ENCODE assay signal across 8 cellular contexts in genomic region chr12:53006810-53007742, GRCh38. TPM values are rescaled to one million over a fixed set of nuclear protein-coding genes. Genes with fewer than 3 reads are reported as not detected.
A peak's percentile ranks its signal among the peaks of the same experiment; 100 is the strongest.
DNase-seq lines count a peak whose midpoint lies in the region; ATAC-seq and TF ChIP-seq lines count a peak whose summit lies in the region.

No MANE protein-coding gene starts in this region.

- H3K4me3 Mint-ChIP-seq in activated CD4-positive, alpha-beta T cell treated with anti-CD3 and anti-CD28 coated beads, Interleukin-2, amount 10 ng/mL, durations not matched to agents 7 days and 5 days: peak overlapping the region; percentile 98

- TF ChIP-seq CTCF in left lung (IDR thresholded peaks at IDR 0.05): no peak

- H3K27me3 Mint-ChIP-seq in activated CD4-positive, alpha-beta T cell treated with anti-CD3 and anti-CD28 coated beads, Interleukin-2, amount 10 ng/mL, durations not matched to agents 7 days and 5 days: no peaks in the 10 kb centered on the region

- peaks cover 31% of the 10 kb centered on the region for H3K36me3 Mint-ChIP-seq in activated CD4-positive, alpha-beta T cell treated with anti-CD3 and anti-CD28 coated beads, Interleukin-2, amount 10 ng/mL, durations not matched to agents 7 days and 5 days (ENCODE audit: low read depth)

- peak overlapping the region; percentile 96 for H3K27ac Mint-ChIP-seq in activated CD4-positive, alpha-beta T cell treated with anti-CD3 and anti-CD28 coated beads, Interleukin-2, amount 10 ng/mL, durations not matched to agents 7 days and 5 days

- H3K27me3 ChIP-seq in left lung: no peaks in the 10 kb centered on the region

- peaks cover 16 to 58% of the 10 kb centered on the region in 2 donors for H3K4me1 ChIP-seq in left lung

- peaks cover 58% of the 10 kb centered on the region for H3K4me1 Mint-ChIP-seq in activated CD4-positive, alpha-beta T cell treated with anti-CD3 and anti-CD28 coated beads, Interleukin-2, amount 10 ng/mL, durations not matched to agents 7 days and 5 days

- DNase-seq in COLO829 (ENCODE audit: low spot score) (peak; percentile 82), NCI-H460 (ENCODE audit: extremely low read depth, low read depth) (peak; percentile 70), dedifferentiated amniotic fluid mesenchymal stem cell (ENCODE audit: extremely low spot score) (peak; percentile 46), left lung (peak; percentile 81 to 92)
- peak; percentile 80 for DNase-seq in activated CD4-positive, alpha-beta T cell treated with anti-CD3 and anti-CD28 coated beads, Interleukin-2, amount 10 ng/mL, durations not matched to agents 7 days and 5 days
- peak; percentile 74 to 75 for DNase-seq in stimulated activated CD4-positive, alpha-beta T cell treated with anti-CD3 and anti-CD28 coated beads, Interleukin-2, amount 100 ng/mL, for 48 hours

- intact Hi-C loops in left lung (cut with DNase I): no loop called here

- peak overlapping the region; percentile 68 to 79 for H3K4me3 ChIP-seq in left lung

- ATAC-seq in HG02759 (IDR thresholded peaks at IDR 0.05; ENCODE audit: unreplicated experiment) (peak; percentile 22), left lung (peak; percentile 63), GM18511 (IDR thresholded peaks at IDR 0.05; ENCODE audit: unreplicated experiment) (no peak)

- peaks cover 2% of the 10 kb centered on the region for H3K9me3 Mint-ChIP-seq in activated CD4-positive, alpha-beta T cell treated with anti-CD3 and anti-CD28 coated beads, Interleukin-2, amount 10 ng/mL, durations not matched to agents 7 days and 5 days

- CTCF ChIA-PET in activated CD4-positive, alpha-beta T cell treated with anti-CD3 and anti-CD28 coated beads, Interleukin-2, amount 10 ng/mL, durations not matched to agents 7 days and 5 days (lab: Charles Lee): interaction anchor here (0.6 to 1.5 kb wide), 3 partner anchors 41 to 211 kb away, joined by 3 to 5 read pairs (median 3); no protein-coding TSS in a partner anchor

- peak overlapping the region; percentile 86 to 89 for H3K27ac ChIP-seq in left lung

- H3K36me3 ChIP-seq in left lung: peaks cover 0 to 31% of the 10 kb centered on the region in 2 donors

- POLR2A ChIA-PET in activated CD4-positive, alpha-beta T cell treated with anti-CD3 and anti-CD28 coated beads, Interleukin-2, amount 10 ng/mL, durations not matched to agents 7 days and 5 days (lab: Charles Lee): interaction anchor here (0.6 kb wide), 1 partner anchor 20 kb away, joined by 7 read pairs; no protein-coding TSS in a partner anchor

- H3K9me3 ChIP-seq in left lung: no peaks in the 10 kb centered on the region

RNA-seq across cellular contexts. Expression of gene EIF4B, which starts 0.8 kb away (rescaled TPM):
- total RNA-seq in NCI-H460 (2014; rRNA removed; shearing (Covaris generic)): 827 and 879 TPM in 2 replicates
- 343 and 434 TPM in 2 replicates for polyA plus RNA-seq in NCI-H460 (2014; cell fraction: nucleus; rRNA removed)
- total RNA-seq in activated CD4-positive, alpha-beta T cell treated with anti-CD3 and anti-CD28 coated beads, Interleukin-2, amount 10 ng/mL, durations not matched to agents 7 days and 5 days: 100 to 1,000 TPM; 385 to 474 TPM
- 100 to 1,000 TPM; 326 to 378 TPM for total RNA-seq in left lung

RNA-seq across cellular contexts. Expression of gene TNS2, which starts 42.8 kb away (rescaled TPM):
- 12.1 and 16.9 TPM in 2 replicates for total RNA-seq in NCI-H460 (2014; rRNA removed; shearing (Covaris generic))
- polyA plus RNA-seq in NCI-H460 (2014; cell fraction: nucleus; rRNA removed): 76.3 TPM in 2 replicates
- total RNA-seq in activated CD4-positive, alpha-beta T cell treated with anti-CD3 and anti-CD28 coated beads, Interleukin-2, amount 10 ng/mL, durations not matched to agents 7 days and 5 days: 1 to 10 TPM in 1 of 2 experiments, under 1 TPM in 1; 0.92 to 1.8 TPM
- 100 to 1,000 TPM; 112 to 129 TPM for total RNA-seq in left lung

RNA-seq across cellular contexts. Expression of gene KRT18, which starts 58.2 kb away (rescaled TPM):
- 692 and 718 TPM in 2 replicates for total RNA-seq in NCI-H460 (2014; rRNA removed; shearing (Covaris generic))
- 630 TPM in 2 replicates for polyA plus RNA-seq in NCI-H460 (2014; cell fraction: nucleus; rRNA removed)
- total RNA-seq in activated CD4-positive, alpha-beta T cell treated with anti-CD3 and anti-CD28 coated beads, Interleukin-2, amount 10 ng/mL, durations not matched to agents 7 days and 5 days: 1 to 10 TPM in 1 of 2 experiments, under 1 TPM in 1; 0.65 to 1.3 TPM
- total RNA-seq in left lung: 100 to 1,000 TPM; 447 to 667 TPM

Comparison
In these comparisons a context has a peak if more than half of its experiments do, and no peak if none do; other contexts are left out.
1. RNA of gene KRT18, which starts 58.2 kb away (total RNA-seq): 692 to 718 TPM in NCI-H460 and 447 to 667 TPM in left lung; 0.65 to 1.3 TPM in activated CD4-positive, alpha-beta T cell treated with anti-CD3 and anti-CD28 coated beads, Interleukin-2, amount 10 ng/mL, durations not matched to agents 7 days and 5 days; every median in the first group is over 100 times any median in the second.
2. Peak in every context shown above with its lines, with median percentiles within 50 percentile points of each other: DNase-seq.